1 cellular context compared by ENCODE assay signal in the genomic region with DNA sequence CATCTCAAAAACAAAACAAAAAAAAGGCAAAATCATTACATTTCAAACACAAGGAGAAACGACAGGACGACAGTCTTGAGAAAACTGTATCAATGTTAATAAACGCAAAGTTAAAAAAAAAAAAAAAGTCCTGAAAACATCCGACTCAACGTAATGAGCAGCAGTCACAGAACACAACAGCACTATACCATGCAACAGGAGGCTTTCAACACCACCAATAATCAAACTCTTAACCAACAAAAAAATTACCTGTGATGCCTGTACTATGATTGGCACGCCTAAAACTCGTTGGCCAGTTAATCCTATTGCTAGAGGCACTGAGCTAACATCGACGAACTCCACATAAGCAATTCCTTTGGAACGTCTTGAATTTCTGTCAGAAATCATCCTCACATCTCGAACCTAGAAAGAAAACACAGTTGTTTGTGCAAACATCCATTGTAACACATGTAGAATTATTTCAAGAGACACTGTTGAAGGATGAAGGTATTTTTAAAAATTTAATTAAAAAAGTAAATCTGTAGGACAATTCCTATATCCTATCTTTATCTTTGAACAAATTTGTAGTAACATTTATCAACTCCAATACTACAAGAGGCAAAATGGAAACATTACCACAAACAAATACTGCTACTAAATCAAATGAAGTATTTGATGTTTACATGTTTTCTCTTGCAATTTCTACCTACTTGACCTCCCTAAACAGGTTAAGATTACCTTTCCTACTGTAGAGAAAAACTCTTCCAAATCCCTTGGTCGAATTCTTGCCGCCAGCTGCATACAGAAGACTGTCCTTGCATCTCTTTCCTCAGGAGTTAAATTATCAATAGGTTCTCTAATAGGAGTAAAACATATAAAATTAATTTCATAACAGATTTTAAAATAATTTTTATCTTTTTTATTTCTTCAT.
TF ChIP-seq lines count a peak whose summit lies in the region.

No MANE protein-coding gene starts in this region.

TF ChIP-seq in HepG2, 621 proteins besides CTCF, POLR2A, EP300 and RAD21 (continued from another document and continues in another):
- TF ChIP-seq, protein P1, sequence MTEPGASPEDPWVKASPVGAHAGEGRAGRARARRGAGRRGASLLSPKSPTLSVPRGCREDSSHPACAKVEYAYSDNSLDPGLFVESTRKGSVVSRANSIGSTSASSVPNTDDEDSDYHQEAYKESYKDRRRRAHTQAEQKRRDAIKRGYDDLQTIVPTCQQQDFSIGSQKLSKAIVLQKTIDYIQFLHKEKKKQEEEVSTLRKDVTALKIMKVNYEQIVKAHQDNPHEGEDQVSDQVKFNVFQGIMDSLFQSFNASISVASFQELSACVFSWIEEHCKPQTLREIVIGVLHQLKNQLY (CRISPR knock-in tag; IDR thresholded peaks at IDR 0.05): no peak
- TF ChIP-seq, protein P2, sequence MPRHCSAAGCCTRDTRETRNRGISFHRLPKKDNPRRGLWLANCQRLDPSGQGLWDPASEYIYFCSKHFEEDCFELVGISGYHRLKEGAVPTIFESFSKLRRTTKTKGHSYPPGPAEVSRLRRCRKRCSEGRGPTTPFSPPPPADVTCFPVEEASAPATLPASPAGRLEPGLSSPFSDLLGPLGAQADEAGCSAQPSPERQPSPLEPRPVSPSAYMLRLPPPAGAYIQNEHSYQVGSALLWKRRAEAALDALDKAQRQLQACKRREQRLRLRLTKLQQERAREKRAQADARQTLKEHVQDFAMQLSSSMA (CRISPR knock-in tag; IDR thresholded peaks at IDR 0.05): no peak
- TF ChIP-seq, protein P3, sequence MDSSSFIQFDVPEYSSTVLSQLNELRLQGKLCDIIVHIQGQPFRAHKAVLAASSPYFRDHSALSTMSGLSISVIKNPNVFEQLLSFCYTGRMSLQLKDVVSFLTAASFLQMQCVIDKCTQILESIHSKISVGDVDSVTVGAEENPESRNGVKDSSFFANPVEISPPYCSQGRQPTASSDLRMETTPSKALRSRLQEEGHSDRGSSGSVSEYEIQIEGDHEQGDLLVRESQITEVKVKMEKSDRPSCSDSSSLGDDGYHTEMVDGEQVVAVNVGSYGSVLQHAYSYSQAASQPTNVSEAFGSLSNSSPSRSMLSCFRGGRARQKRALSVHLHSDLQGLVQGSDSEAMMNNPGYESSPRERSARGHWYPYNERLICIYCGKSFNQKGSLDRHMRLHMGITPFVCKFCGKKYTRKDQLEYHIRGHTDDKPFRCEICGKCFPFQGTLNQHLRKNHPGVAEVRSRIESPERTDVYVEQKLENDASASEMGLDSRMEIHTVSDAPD (CRISPR knock-in tag; IDR thresholded peaks at IDR 0.05): no peak
- TF ChIP-seq ZNF292 (CRISPR knock-in tag; IDR thresholded peaks at IDR 0.05; ENCODE audit: borderline replicate concordance, low read depth) (no peak), HDAC1 (CRISPR knock-in tag; IDR thresholded peaks at IDR 0.05) (no peak), SMYD3 (CRISPR knock-in tag; IDR thresholded peaks at IDR 0.05) (no peak), GTF3A (CRISPR knock-in tag; conservative IDR thresholded peaks at IDR 0.05) (no peak), AGO2 (optimal IDR thresholded peaks at IDR 0.05; ENCODE audit: low read depth, low read length) (peak; percentile 59), RBM22 (optimal IDR thresholded peaks at IDR 0.05; ENCODE audit: low read length) (peak; percentile 91), ZNF629 (CRISPR knock-in tag; conservative IDR thresholded peaks at IDR 0.05) (no peak), ZNF644 (CRISPR knock-in tag; IDR thresholded peaks at IDR 0.05; ENCODE audit: low read depth) (no peak), MIER3 (CRISPR knock-in tag; IDR thresholded peaks at IDR 0.05; ENCODE audit: borderline replicate concordance) (no peak), PITX1 (CRISPR knock-in tag; IDR thresholded peaks at IDR 0.05) (no peak), TAF15 (IDR thresholded peaks at IDR 0.05; ENCODE audit: low read depth, low read length, poor library complexity, severe bottlenecking) (no peak), SUZ12 (IDR thresholded peaks at IDR 0.05; ENCODE audit: low read depth, low read length) (no peak), KDM3A (CRISPR knock-in tag; IDR thresholded peaks at IDR 0.05; ENCODE audit: low read depth) (no peak), ARNTL (CRISPR knock-in tag; IDR thresholded peaks at IDR 0.05) (no peak), ZNF567 (CRISPR knock-in tag; IDR thresholded peaks at IDR 0.05; ENCODE audit: borderline replicate concordance) (no peak), RBFOX2 (IDR thresholded peaks at IDR 0.05; ENCODE audit: low read depth, low read length) (peak; percentile 68), ERF (CRISPR knock-in tag; IDR thresholded peaks at IDR 0.05) (0 out of 2 replicates have a peak, but pooled peaks have one; percentile 2), PLRG1 (conservative IDR thresholded peaks at IDR 0.05) (no peak), ZNF143 (CRISPR knock-in tag; IDR thresholded peaks at IDR 0.05) (no peak), ZKSCAN1 (IDR thresholded peaks at IDR 0.05; ENCODE audit: low read length) (no peak), ZNF570 (CRISPR knock-in tag; IDR thresholded peaks at IDR 0.05; ENCODE audit: borderline replicate concordance) (no peak), ESRRA (CRISPR knock-in tag; IDR thresholded peaks at IDR 0.05; ENCODE audit: low read depth) (no peak), NFE2 (CRISPR knock-in tag; IDR thresholded peaks at IDR 0.05) (no peak), EZH2 (conservative IDR thresholded peaks at IDR 0.05; ENCODE audit: low read depth, low read length) (no peak), ZNF207 (IDR thresholded peaks at IDR 0.05; ENCODE audit: borderline replicate concordance) (no peak), IRX3 (CRISPR knock-in tag; IDR thresholded peaks at IDR 0.05; ENCODE audit: borderline replicate concordance, low read depth) (no peak), ZNF264 (CRISPR knock-in tag; IDR thresholded peaks at IDR 0.05) (no peak), BHLHE40 (IDR thresholded peaks at IDR 0.05; ENCODE audit: low read length) (no peak), ZNF430 (CRISPR knock-in tag; IDR thresholded peaks at IDR 0.05) (no peak), PRPF4 (IDR thresholded peaks at IDR 0.05; ENCODE audit: low read depth, low read length, poor library complexity, severe bottlenecking) (peak; percentile 54), SP140L (CRISPR knock-in tag; IDR thresholded peaks at IDR 0.05; ENCODE audit: borderline replicate concordance) (no peak), NFE2L2 (IDR thresholded peaks at IDR 0.05; ENCODE audit: low read length) (no peak), ZNF589 (CRISPR knock-in tag; conservative IDR thresholded peaks at IDR 0.05) (no peak), SPEN (CRISPR knock-in tag; IDR thresholded peaks at IDR 0.05; ENCODE audit: low read depth) (no peak), POLR2AphosphoS2 (IDR thresholded peaks at IDR 0.05; ENCODE audit: low read depth, low read length) (peak; percentile 93), ZNF768 (CRISPR knock-in tag; IDR thresholded peaks at IDR 0.05) (no peak), NR2C2 (CRISPR knock-in tag; IDR thresholded peaks at IDR 0.05; ENCODE audit: borderline replicate concordance) (no peak), GABPA (IDR thresholded peaks at IDR 0.05; ENCODE audit: low read depth, low read length) (no peak), GABPA (CRISPR knock-in tag; IDR thresholded peaks at IDR 0.05; ENCODE audit: low read depth) (no peak), KLF12 (CRISPR knock-in tag; IDR thresholded peaks at IDR 0.05; ENCODE audit: borderline replicate concordance) (no peak), ZNF83 (CRISPR knock-in tag; IDR thresholded peaks at IDR 0.05; ENCODE audit: borderline replicate concordance) (no peak), TGIF2 (CRISPR knock-in tag; IDR thresholded peaks at IDR 0.05) (no peak), TRIM24 (CRISPR knock-in tag; IDR thresholded peaks at IDR 0.05) (no peak)
- TF ChIP-seq, protein P4, sequence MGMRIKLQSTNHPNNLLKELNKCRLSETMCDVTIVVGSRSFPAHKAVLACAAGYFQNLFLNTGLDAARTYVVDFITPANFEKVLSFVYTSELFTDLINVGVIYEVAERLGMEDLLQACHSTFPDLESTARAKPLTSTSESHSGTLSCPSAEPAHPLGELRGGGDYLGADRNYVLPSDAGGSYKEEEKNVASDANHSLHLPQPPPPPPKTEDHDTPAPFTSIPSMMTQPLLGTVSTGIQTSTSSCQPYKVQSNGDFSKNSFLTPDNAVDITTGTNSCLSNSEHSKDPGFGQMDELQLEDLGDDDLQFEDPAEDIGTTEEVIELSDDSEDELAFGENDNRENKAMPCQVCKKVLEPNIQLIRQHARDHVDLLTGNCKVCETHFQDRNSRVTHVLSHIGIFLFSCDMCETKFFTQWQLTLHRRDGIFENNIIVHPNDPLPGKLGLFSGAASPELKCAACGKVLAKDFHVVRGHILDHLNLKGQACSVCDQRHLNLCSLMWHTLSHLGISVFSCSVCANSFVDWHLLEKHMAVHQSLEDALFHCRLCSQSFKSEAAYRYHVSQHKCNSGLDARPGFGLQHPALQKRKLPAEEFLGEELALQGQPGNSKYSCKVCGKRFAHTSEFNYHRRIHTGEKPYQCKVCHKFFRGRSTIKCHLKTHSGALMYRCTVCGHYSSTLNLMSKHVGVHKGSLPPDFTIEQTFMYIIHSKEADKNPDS (CRISPR knock-in tag; IDR thresholded peaks at IDR 0.05): no peak
- TF ChIP-seq, protein P5, sequence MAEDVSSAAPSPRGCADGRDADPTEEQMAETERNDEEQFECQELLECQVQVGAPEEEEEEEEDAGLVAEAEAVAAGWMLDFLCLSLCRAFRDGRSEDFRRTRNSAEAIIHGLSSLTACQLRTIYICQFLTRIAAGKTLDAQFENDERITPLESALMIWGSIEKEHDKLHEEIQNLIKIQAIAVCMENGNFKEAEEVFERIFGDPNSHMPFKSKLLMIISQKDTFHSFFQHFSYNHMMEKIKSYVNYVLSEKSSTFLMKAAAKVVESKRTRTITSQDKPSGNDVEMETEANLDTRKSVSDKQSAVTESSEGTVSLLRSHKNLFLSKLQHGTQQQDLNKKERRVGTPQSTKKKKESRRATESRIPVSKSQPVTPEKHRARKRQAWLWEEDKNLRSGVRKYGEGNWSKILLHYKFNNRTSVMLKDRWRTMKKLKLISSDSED (CRISPR knock-in tag; IDR thresholded peaks at IDR 0.05): no peak
- TF ChIP-seq, protein P6, sequence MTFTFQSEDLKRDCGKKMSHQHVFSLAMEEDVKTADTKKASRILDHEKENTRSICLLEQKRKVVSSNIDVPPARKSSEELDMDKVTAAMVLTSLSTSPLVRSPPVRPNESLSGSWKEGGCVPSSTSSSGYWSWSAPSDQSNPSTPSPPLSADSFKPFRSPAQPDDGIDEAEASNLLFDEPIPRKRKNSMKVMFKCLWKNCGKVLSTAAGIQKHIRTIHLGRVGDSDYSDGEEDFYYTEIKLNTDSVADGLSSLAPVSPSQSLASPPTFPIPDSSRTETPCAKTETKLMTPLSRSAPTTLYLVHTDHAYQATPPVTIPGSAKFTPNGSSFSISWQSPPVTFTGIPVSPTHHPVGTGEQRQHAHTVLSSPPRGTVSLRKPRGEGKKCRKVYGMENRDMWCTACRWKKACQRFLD (CRISPR knock-in tag; IDR thresholded peaks at IDR 0.05; ENCODE audit: borderline replicate concordance): no peak
- TF ChIP-seq, protein P7, sequence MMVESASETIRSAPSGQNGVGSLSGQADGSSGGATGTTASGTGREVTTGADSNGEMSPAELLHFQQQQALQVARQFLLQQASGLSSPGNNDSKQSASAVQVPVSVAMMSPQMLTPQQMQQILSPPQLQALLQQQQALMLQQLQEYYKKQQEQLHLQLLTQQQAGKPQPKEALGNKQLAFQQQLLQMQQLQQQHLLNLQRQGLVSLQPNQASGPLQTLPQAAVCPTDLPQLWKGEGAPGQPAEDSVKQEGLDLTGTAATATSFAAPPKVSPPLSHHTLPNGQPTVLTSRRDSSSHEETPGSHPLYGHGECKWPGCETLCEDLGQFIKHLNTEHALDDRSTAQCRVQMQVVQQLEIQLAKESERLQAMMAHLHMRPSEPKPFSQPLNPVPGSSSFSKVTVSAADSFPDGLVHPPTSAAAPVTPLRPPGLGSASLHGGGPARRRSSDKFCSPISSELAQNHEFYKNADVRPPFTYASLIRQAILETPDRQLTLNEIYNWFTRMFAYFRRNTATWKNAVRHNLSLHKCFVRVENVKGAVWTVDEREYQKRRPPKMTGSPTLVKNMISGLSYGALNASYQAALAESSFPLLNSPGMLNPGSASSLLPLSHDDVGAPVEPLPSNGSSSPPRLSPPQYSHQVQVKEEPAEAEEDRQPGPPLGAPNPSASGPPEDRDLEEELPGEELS (CRISPR knock-in tag; IDR thresholded peaks at IDR 0.05): no peak
- TF ChIP-seq, protein P8, sequence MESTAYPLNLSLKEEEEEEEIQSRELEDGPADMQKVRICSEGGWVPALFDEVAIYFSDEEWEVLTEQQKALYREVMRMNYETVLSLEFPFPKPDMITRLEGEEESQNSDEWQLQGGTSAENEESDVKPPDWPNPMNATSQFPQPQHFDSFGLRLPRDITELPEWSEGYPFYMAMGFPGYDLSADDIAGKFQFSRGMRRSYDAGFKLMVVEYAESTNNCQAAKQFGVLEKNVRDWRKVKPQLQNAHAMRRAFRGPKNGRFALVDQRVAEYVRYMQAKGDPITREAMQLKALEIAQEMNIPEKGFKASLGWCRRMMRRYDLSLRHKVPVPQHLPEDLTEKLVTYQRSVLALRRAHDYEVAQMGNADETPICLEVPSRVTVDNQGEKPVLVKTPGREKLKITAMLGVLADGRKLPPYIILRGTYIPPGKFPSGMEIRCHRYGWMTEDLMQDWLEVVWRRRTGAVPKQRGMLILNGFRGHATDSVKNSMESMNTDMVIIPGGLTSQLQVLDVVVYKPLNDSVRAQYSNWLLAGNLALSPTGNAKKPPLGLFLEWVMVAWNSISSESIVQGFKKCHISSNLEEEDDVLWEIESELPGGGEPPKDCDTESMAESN (CRISPR knock-in tag; conservative IDR thresholded peaks at IDR 0.05): no peak
- TF ChIP-seq, protein P9, sequence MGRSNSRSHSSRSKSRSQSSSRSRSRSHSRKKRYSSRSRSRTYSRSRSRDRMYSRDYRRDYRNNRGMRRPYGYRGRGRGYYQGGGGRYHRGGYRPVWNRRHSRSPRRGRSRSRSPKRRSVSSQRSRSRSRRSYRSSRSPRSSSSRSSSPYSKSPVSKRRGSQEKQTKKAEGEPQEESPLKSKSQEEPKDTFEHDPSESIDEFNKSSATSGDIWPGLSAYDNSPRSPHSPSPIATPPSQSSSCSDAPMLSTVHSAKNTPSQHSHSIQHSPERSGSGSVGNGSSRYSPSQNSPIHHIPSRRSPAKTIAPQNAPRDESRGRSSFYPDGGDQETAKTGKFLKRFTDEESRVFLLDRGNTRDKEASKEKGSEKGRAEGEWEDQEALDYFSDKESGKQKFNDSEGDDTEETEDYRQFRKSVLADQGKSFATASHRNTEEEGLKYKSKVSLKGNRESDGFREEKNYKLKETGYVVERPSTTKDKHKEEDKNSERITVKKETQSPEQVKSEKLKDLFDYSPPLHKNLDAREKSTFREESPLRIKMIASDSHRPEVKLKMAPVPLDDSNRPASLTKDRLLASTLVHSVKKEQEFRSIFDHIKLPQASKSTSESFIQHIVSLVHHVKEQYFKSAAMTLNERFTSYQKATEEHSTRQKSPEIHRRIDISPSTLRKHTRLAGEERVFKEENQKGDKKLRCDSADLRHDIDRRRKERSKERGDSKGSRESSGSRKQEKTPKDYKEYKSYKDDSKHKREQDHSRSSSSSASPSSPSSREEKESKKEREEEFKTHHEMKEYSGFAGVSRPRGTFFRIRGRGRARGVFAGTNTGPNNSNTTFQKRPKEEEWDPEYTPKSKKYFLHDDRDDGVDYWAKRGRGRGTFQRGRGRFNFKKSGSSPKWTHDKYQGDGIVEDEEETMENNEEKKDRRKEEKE (IDR thresholded peaks at IDR 0.05): no peak
- TF ChIP-seq, protein P10, sequence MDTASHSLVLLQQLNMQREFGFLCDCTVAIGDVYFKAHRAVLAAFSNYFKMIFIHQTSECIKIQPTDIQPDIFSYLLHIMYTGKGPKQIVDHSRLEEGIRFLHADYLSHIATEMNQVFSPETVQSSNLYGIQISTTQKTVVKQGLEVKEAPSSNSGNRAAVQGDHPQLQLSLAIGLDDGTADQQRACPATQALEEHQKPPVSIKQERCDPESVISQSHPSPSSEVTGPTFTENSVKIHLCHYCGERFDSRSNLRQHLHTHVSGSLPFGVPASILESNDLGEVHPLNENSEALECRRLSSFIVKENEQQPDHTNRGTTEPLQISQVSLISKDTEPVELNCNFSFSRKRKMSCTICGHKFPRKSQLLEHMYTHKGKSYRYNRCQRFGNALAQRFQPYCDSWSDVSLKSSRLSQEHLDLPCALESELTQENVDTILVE (CRISPR knock-in tag; IDR thresholded peaks at IDR 0.05): no peak
